ENCODE assay signal across 4 cellular contexts in the genomic region with DNA sequence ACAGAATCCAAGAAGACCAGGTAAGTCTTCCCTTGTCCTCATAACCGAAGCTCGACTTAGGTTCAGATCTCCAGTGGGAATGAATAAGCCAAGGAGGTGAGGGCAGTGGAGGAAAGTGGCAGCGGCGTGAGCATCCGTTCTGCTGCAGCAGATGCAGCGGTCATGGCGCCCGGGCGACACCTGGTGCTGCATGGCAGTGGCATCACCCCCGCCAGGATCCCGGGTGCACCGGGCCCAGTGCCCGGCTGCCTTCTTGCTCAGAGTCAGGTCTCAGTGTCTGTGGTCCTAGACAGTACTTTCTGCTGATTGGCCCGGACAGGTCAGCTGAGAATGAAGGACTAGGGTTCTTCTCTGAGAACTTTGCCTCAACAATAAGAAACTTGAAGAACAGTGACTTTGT.
"Had no signal": no experiment of that assay in that cellular context is flagged by ENCODE, and none has a peak within 500 bp of the region (broad histone marks: within the 10 kb centered on the region; RNA-seq: fewer than 3 reads in every experiment).

No MANE protein-coding gene starts in this region.

- DNase-seq: H9, HCEC 1CT, IMR-90 had no signal

- H3K4me3 ChIP-seq: GM23338 had no signal

- H3K4me2 ChIP-seq: GM23338 had no signal

- H3K4me3 Mint-ChIP-seq: GM23338, H9 had no signal

- ATAC-seq: GM23338 had no signal

- H3K27ac Mint-ChIP-seq: GM23338, H9 had no signal
